ENCODE assay signal across 11 cellular contexts in the genomic region with DNA sequence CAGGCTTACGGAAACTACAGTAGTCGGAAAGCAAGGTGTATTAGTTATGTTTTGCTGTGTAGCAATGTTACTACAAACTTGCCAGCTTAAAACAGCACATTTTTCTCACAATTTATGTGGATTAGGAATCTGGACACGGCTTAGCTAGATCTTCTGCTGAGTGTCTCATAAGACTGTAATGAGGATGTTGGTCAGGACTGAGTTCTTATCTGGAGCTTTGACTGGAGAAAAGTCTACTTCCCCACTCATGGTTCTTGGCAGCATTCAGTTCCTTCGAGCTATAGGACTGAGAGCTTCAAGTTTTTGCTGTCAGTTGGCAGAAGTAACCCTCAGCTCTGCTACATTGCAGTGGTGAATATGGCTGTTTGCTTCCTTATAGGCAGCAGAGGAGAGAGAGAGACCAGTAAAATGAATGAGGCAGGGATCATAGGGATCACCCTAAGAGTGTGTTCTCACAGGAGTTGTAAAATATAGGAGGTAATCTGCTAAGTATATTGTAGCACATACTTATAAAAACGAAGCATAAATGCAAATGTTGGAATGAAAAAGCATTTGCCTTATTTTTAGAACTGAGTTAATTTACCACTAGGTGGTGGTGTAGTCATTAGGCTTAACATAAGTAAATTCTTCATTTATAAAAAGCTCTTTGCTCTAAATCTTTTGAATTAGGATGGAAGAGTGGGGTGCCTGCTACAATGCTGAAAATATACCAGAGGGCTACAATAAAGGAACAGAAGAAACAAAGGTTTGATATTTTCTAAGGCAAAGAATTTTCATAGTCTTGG. TPM values are rescaled to one million over a fixed set of nuclear protein-coding genes. Genes with fewer than 3 reads are reported as not detected.
DNase-seq lines count a peak whose midpoint lies in the region; ATAC-seq and TF ChIP-seq lines count a peak whose summit lies in the region.
"Had no signal": no experiment of that assay in that cellular context is flagged by ENCODE, and none has a peak within 500 bp of the region (broad histone marks: within the 10 kb centered on the region; RNA-seq: fewer than 3 reads in every experiment).

No MANE protein-coding gene starts in this region.

- TF ChIP-seq CTCF in chondrocyte (IDR thresholded peaks at IDR 0.05) (peak; percentile 80), neural progenitor cell (IDR thresholded peaks at IDR 0.05) (peak; percentile 58)

- H3K27ac ChIP-seq in neural progenitor cell = no peak overlapping the region
- no peak overlapping the region for H3K27ac ChIP-seq in naive thymus-derived CD4-positive, alpha-beta T cell (ENCODE audit: low read depth, low read length)
- H3K27ac ChIP-seq: esophagus muscularis mucosa had no signal

- no peaks in the 10 kb centered on the region for H4K20me1 ChIP-seq in neural progenitor cell (ENCODE audit: low read depth)

- DNase-seq in DMS 273 (lab: John Stamatoyannopoulos, UW; ENCODE audit: unreplicated experiment) (peak; percentile 33), DMS 273 treated with DMSO at 0.1 percent for 48 hours (lab: John Stamatoyannopoulos, UW) (no peak), NAMALWA (ENCODE audit: low spot score) (peak; percentile 16), chondrocyte (ENCODE audit: low spot score) (no peak), neural progenitor cell (ENCODE audit: low spot score) (no peak), LoVo (ENCODE audit: low spot score) (no peak)
- no peak for DNase-seq in naive thymus-derived CD4-positive, alpha-beta T cell
- DNase-seq: NK-92 treated with Interleukin-12 subunit alpha and Interleukin-12 subunit beta, amount 100 ng/mL, for 24 hours; occipital lobe had no signal

- no peak overlapping the region for H3K4me2 ChIP-seq in neural progenitor cell

- no peaks in the 10 kb centered on the region for H3K9me3 Mint-ChIP-seq in chondrocyte (ENCODE audit: low read depth)
- H3K9me3 Mint-ChIP-seq in neural progenitor cell = no peaks in the 10 kb centered on the region
- no peaks in the 10 kb centered on the region for H3K9me3 Mint-ChIP-seq in naive thymus-derived CD4-positive, alpha-beta T cell

- no peak overlapping the region for H3K4me3 Mint-ChIP-seq in chondrocyte (ENCODE audit: unreplicated experiment)
- no peak overlapping the region for H3K4me3 Mint-ChIP-seq in neural progenitor cell
- H3K4me3 Mint-ChIP-seq in naive thymus-derived CD4-positive, alpha-beta T cell = no peak overlapping the region

- no peaks in the 10 kb centered on the region for H3K4me1 ChIP-seq in neural progenitor cell
- no peaks in the 10 kb centered on the region for H3K4me1 ChIP-seq in naive thymus-derived CD4-positive, alpha-beta T cell (ENCODE audit: control insufficient read depth in 2 of 2, insufficient read depth in 2 of 2, low read length in 2 of 2)
- H3K4me1 ChIP-seq: esophagus muscularis mucosa had no signal

- peaks cover 18% of the 10 kb centered on the region for H3K36me3 ChIP-seq in neural progenitor cell
- no peaks in the 10 kb centered on the region for H3K36me3 ChIP-seq in naive thymus-derived CD4-positive, alpha-beta T cell (ENCODE audit: control insufficient read depth in 2 of 3, insufficient read depth in 3 of 3, low read length in 3 of 3)

- no peak overlapping the region for H3K4me3 ChIP-seq in neural progenitor cell
- H3K4me3 ChIP-seq in naive thymus-derived CD4-positive, alpha-beta T cell (ENCODE audit: low read length) = no peak overlapping the region
- H3K4me3 ChIP-seq: esophagus muscularis mucosa had no signal

- H3F3A ChIP-seq in neural progenitor cell (ENCODE audit: low read depth) = no peaks in the 10 kb centered on the region

- H3K9ac ChIP-seq in neural progenitor cell = no peak overlapping the region

- intact Hi-C loops in naive thymus-derived CD4-positive, alpha-beta T cell (cut with micrococcal nuclease) = loop anchor here (5.0 to 10.0 kb wide), 3 partner anchors 37 to 1015 kb away; a partner anchor contains a TSS

- CTCF ChIA-PET in naive thymus-derived CD4-positive, alpha-beta T cell (lab: Charles Lee) = interaction anchor here (1.0 kb wide), 1 partner anchor 13 kb away, joined by 3 read pairs; no protein-coding TSS in a partner anchor

- POLR2A ChIA-PET in naive thymus-derived CD4-positive, alpha-beta T cell (lab: Charles Lee) = no interaction called here

- no peaks in the 10 kb centered on the region for H3K27me3 ChIP-seq in neural progenitor cell
- H3K27me3 ChIP-seq in naive thymus-derived CD4-positive, alpha-beta T cell (ENCODE audit: control insufficient read depth in 2 of 2, insufficient read depth in 2 of 2, low read length in 2 of 2) = no peaks in the 10 kb centered on the region
- H3K27me3 ChIP-seq: esophagus muscularis mucosa had no signal

- no peaks in the 10 kb centered on the region for H3K79me2 ChIP-seq in neural progenitor cell (ENCODE audit: low read depth)

- H3K36me3 Mint-ChIP-seq in chondrocyte (ENCODE audit: low read depth) (peaks cover 22% of the 10 kb centered on the region), neural progenitor cell (peaks cover 14% of the 10 kb centered on the region)
- H3K36me3 Mint-ChIP-seq in naive thymus-derived CD4-positive, alpha-beta T cell = peaks cover 2 to 18% (median 5%) of the 10 kb centered on the region in 5 donors

- H3K9me3 ChIP-seq in neural progenitor cell (ENCODE audit: low read depth) = no peaks in the 10 kb centered on the region
- no peaks in the 10 kb centered on the region for H3K9me3 ChIP-seq in naive thymus-derived CD4-positive, alpha-beta T cell (ENCODE audit: control insufficient read depth in 2 of 3, low read length in 3 of 3)
- H3K9me3 ChIP-seq: esophagus muscularis mucosa had no signal

- peaks cover 6% of the 10 kb centered on the region for H3K4me1 Mint-ChIP-seq in chondrocyte (ENCODE audit: low read depth)
- H3K4me1 Mint-ChIP-seq in neural progenitor cell = no peaks in the 10 kb centered on the region
- H3K4me1 Mint-ChIP-seq in naive thymus-derived CD4-positive, alpha-beta T cell = peaks cover 0 to 5% (median 0%) of the 10 kb centered on the region in 7 donors

- no peaks in the 10 kb centered on the region for H3K27me3 Mint-ChIP-seq in chondrocyte (ENCODE audit: low read depth)
- no peaks in the 10 kb centered on the region for H3K27me3 Mint-ChIP-seq in neural progenitor cell (ENCODE audit: insufficient read depth, low read depth)
- H3K27me3 Mint-ChIP-seq in naive thymus-derived CD4-positive, alpha-beta T cell = no peaks in the 10 kb centered on the region

- H3K27ac Mint-ChIP-seq in chondrocyte (ENCODE audit: unreplicated experiment) (peak overlapping the region; percentile 8), neural progenitor cell (no peak overlapping the region)
- peak overlapping the region in 1 of 9 donors; percentile 90 for H3K27ac Mint-ChIP-seq in naive thymus-derived CD4-positive, alpha-beta T cell

- no peak for ATAC-seq in naive thymus-derived CD4-positive, alpha-beta T cell
- no peak for ATAC-seq in GM18519 (IDR thresholded peaks at IDR 0.05; ENCODE audit: low FRiP score, unreplicated experiment)

- H2AFZ ChIP-seq in neural progenitor cell (replicated peaks) = no peak overlapping the region

RNA-seq across cellular contexts. Expression of a gene that starts 38.6 kb away (rescaled TPM):
- 53.8 to 75.4 TPM (median 56.1 TPM) in 3 replicates for total RNA-seq in chondrocyte
- 67.1 and 71.2 TPM in 2 replicates for total RNA-seq in neural progenitor cell (ENCODE audit: low replicate concordance)
- total RNA-seq in naive thymus-derived CD4-positive, alpha-beta T cell = 100 to 1,000 TPM in 1 of 5 experiments, 10 to 100 TPM in 4; 48.4 to 223 (median 92.3) TPM
- polyA plus RNA-seq in naive thymus-derived CD4-positive, alpha-beta T cell = 10 to 100 TPM; 49.0 to 56.9 TPM

Comparison
In these comparisons a context has a peak if more than half of its experiments do, and no peak if none do; other contexts are left out.
1. DNase-seq: peak in DMS 273 (single experiment) and NAMALWA (single experiment); none in DMS 273 treated with DMSO at 0.1 percent for 48 hours (single experiment), chondrocyte (single experiment), neural progenitor cell (single experiment), naive thymus-derived CD4-positive, alpha-beta T cell (0 of 9) and LoVo (single experiment).